1 cellular context compared by ENCODE assay signal in the genomic region with DNA sequence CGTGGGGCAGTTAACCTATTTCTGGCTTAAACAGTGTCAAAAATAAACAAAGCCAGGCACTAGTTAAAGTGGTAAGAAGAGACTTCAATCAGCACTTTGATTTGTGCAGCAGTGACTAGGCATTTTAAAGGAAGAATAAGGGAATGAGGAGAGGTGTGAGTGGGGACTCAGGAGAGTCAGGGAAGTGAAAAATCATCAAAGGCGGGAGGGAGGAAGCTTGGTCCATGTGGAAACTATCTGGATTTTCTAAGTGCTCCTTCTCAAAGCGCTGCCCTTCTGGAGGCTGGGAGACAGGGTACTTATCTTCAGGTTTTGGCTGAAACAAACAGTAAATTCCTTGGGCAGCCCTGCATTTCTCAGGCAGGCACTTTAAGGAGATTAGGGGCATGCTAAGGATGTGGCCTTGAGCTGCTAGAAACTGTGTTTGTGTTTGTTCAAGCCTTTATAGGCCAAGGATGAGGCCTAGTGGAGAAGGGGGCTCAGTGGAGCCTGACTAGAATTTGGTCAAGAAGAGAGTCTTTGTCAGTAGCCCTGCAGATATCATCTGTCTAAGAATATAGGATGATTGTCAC.
A peak's percentile ranks its signal among the peaks of the same experiment; 100 is the strongest.
TF ChIP-seq lines count a peak whose summit lies in the region.

No MANE protein-coding gene starts in this region.

TF ChIP-seq in HCT116, 20 proteins besides CTCF, POLR2A, EP300 and RAD21:
- TF ChIP-seq, protein P1, sequence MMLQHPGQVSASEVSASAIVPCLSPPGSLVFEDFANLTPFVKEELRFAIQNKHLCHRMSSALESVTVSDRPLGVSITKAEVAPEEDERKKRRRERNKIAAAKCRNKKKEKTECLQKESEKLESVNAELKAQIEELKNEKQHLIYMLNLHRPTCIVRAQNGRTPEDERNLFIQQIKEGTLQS (IDR thresholded peaks at IDR 0.05), result no peak
- peak; percentile 31; the same call in 1 of the 2 replicates for TF ChIP-seq ZFX (IDR thresholded peaks at IDR 0.05)
